Comparison of ENCODE assay signal across 15 cellular contexts in genomic region chr1:222347627-222348026, GRCh38.
"Had no signal": no experiment of that assay in that cellular context is flagged by ENCODE, and none has a peak within 500 bp of the region (broad histone marks: within the 10 kb centered on the region; RNA-seq: fewer than 3 reads in every experiment).

No MANE protein-coding gene starts in this region.

- H3K79me2 ChIP-seq: hepatocyte had no signal

- H3K27me3 ChIP-seq: hepatocyte, right lobe of liver, transverse colon had no signal

- H3K4me1 Mint-ChIP-seq: activated naive CD8-positive, alpha-beta T cell treated with anti-CD3 and anti-CD28 coated beads, Interleukin-2, amount 50 U/mL, for 24 hours; activated T-helper 17 cell treated with anti-CD3 and anti-CD28 coated beads, Interleukin-2, amount 50 U/mL, for 72 hours had no signal

- H3K27ac ChIP-seq: epithelial cell of prostate, hepatocyte, right lobe of liver, transverse colon had no signal

- H3K27ac Mint-ChIP-seq: activated naive CD8-positive, alpha-beta T cell treated with anti-CD3 and anti-CD28 coated beads, Interleukin-2, amount 50 U/mL, for 24 hours; activated T-helper 17 cell treated with anti-CD3 and anti-CD28 coated beads, Interleukin-2, amount 50 U/mL, for 72 hours; effector memory CD8-positive, alpha-beta T cell had no signal

- DNase-seq: activated CD4-positive, alpha-beta T cell treated with anti-CD3 and anti-CD28 coated beads, Interleukin-2, amount 50 U/mL, for 48 hours; activated naive CD4-positive, alpha-beta T cell treated with Interleukin-2 at 50 U/mL for 16 hours; activated naive CD8-positive, alpha-beta T cell treated with anti-CD3 and anti-CD28 coated beads, Interleukin-2, amount 50 U/mL, for 24 hours; aorta; dermis blood vessel endothelial cell; effector memory CD8-positive, alpha-beta T cell; islet precursor cell; midbrain; right lobe of liver; stimulated activated naive CD8-positive, alpha-beta T cell treated with anti-CD3 and anti-CD28 coated beads, Interleukin-15, Interleukin-2, amounts not matched to agents 100 U/mL and 50 U/mL, for 24 hours; transverse colon had no signal

- H3K4me3 ChIP-seq: hepatocyte, right lobe of liver, smooth muscle cell, transverse colon had no signal

- H3K4me2 ChIP-seq: hepatocyte, smooth muscle cell had no signal

- H3K36me3 ChIP-seq: right lobe of liver, transverse colon had no signal

- H3K4me3 Mint-ChIP-seq: activated naive CD8-positive, alpha-beta T cell treated with anti-CD3 and anti-CD28 coated beads, Interleukin-2, amount 50 U/mL, for 24 hours; activated T-helper 17 cell treated with anti-CD3 and anti-CD28 coated beads, Interleukin-2, amount 50 U/mL, for 72 hours; effector memory CD8-positive, alpha-beta T cell had no signal

- ATAC-seq: activated naive CD8-positive, alpha-beta T cell treated with anti-CD3 and anti-CD28 coated beads, Interleukin-2, amount 50 U/mL, for 24 hours; activated T-helper 17 cell treated with anti-CD3 and anti-CD28 coated beads, Interleukin-2, amount 50 U/mL, for 72 hours; effector memory CD8-positive, alpha-beta T cell; right lobe of liver; stimulated activated naive CD8-positive, alpha-beta T cell treated with anti-CD3 and anti-CD28 coated beads, Interleukin-15, Interleukin-2, amounts not matched to agents 100 U/mL and 50 U/mL, for 24 hours had no signal

- H3K4me1 ChIP-seq: right lobe of liver, transverse colon had no signal

- H2AFZ ChIP-seq: hepatocyte had no signal

- H3K9me3 Mint-ChIP-seq: activated naive CD8-positive, alpha-beta T cell treated with anti-CD3 and anti-CD28 coated beads, Interleukin-2, amount 50 U/mL, for 24 hours; effector memory CD8-positive, alpha-beta T cell had no signal
